Comparison of ENCODE assay signal across 9 cellular contexts in the genomic region with DNA sequence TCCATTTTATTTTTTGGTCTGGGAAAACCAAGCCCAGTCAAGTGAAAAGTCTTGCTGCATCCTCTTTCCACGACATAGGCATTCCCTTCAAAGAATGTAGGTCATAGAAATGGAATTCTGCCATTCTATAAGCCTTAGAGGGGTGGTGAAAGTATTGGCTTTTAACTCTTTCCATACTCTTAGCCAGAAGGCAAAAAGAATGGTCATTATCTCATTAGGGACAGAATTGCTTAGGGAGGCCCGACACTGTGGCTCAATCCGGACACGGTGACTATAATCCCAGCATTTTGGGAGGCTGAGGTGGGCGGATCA. TPM values are rescaled to one million over a fixed set of nuclear protein-coding genes. Genes with fewer than 3 reads are reported as not detected.
DNase-seq lines count a peak whose midpoint lies in the region; ATAC-seq, FAIRE-seq and TF ChIP-seq lines count a peak whose summit lies in the region.
"Had no signal": no experiment of that assay in that cellular context is flagged by ENCODE, and none has a peak within 500 bp of the region (broad histone marks: within the 10 kb centered on the region; RNA-seq: fewer than 3 reads in every experiment).

No MANE protein-coding gene starts in this region.

- no peaks in the 10 kb centered on the region for H3K27me3 ChIP-seq in heart right ventricle
- no peaks in the 10 kb centered on the region for H3K27me3 ChIP-seq in K562 (ENCODE audit: control insufficient read depth in 2 of 2, insufficient read depth in 2 of 2, low read length in 2 of 2)
- no peaks in the 10 kb centered on the region for H3K27me3 ChIP-seq in vagina

- no peaks in the 10 kb centered on the region for H3K36me3 ChIP-seq in heart right ventricle
- no peaks in the 10 kb centered on the region for H3K36me3 ChIP-seq in K562 (ENCODE audit: control insufficient read depth, insufficient read depth, low read length)
- no peaks in the 10 kb centered on the region for H3K36me3 ChIP-seq in vagina

- POLR2A ChIA-PET in K562 (lab: Yijun Ruan, JAX) = interaction anchor here (0.8 to 8.0 kb wide), 7 partner anchors 9 to 304 kb away, joined by 3 to 66 read pairs (median 10); partner anchors contain the start of genes CASC3, MSL1, NR1D1 and TOP2A

- H3K9me1 ChIP-seq in K562 (ENCODE audit: control insufficient read depth, insufficient read depth, low read length) = no peaks in the 10 kb centered on the region

- H3K79me2 ChIP-seq in K562 (ENCODE audit: control insufficient read depth, insufficient read depth, low read length) = no peaks in the 10 kb centered on the region

- peak overlapping the region; percentile 62 for H3K4me3 Mint-ChIP-seq in mesothelial cell of epicardium

- H3K4me3 ChIP-seq in heart right ventricle (peak overlapping the region in 7 of 10 donors; percentile 43 to 59 (median 55)), K562 (no peak overlapping the region), vagina (peak overlapping the region; percentile 14 to 42)

- H3K4me2 ChIP-seq in K562 (ENCODE audit: insufficient read depth, low read length) = peak overlapping the region; percentile 84

- no peak for TF ChIP-seq CTCF in heart right ventricle (IDR thresholded peaks at IDR 0.05)
- no peak for TF ChIP-seq CTCF in K562 (IDR thresholded peaks at IDR 0.05 in 2 of 3, conservative IDR thresholded peaks at IDR 0.05 in 1 of 3; ENCODE audit: insufficient read depth in 2 of 3, low read depth in 1 of 3, low read length in 3 of 3)
- no peak for TF ChIP-seq CTCF in mesothelial cell of epicardium (IDR thresholded peaks at IDR 0.05; ENCODE audit: unreplicated experiment)
- TF ChIP-seq CTCF in vagina (IDR thresholded peaks at IDR 0.05) = no peak
- TF ChIP-seq CTCF in omental fat pad (IDR thresholded peaks at IDR 0.05) = no peak

- in situ Hi-C loops in K562 (cut with MboI) = loop anchor here (5.0 kb wide), 1 partner anchor 178 kb away; no protein-coding TSS in a partner anchor

- H3K4me1 ChIP-seq in heart right ventricle (peaks cover 36 to 56% (median 52%) of the 10 kb centered on the region in 9 donors), K562 (replicated peaks in 1 of 2; ENCODE audit: control insufficient read depth in 2 of 2, insufficient read depth in 2 of 2, low read length in 2 of 2) (peaks cover 43 to 64% of the 10 kb centered on the region in 2 experiments), vagina (peaks cover 60% of the 10 kb centered on the region)

- peaks cover 62% of the 10 kb centered on the region for H3K4me1 Mint-ChIP-seq in mesothelial cell of epicardium

- CTCF ChIA-PET in K562 (lab: Yijun Ruan, JAX; ENCODE audit: low intra/inter-chr PET ratio) = interaction anchor here (1.1 to 2.0 kb wide), 4 partner anchors 48 to 419 kb away, joined by 3 to 15 read pairs (median 8); no protein-coding TSS in a partner anchor

- intact Hi-C loops in heart right ventricle (cut with DNase I) = loop anchor here (1.0 to 10.0 kb wide), 13 partner anchors 27 to 231 kb away; partner anchors contain the start of genes THRA (in 7 of the 10) and CASC3 (in 1 of the 10)
- intact Hi-C loops in Right ventricle myocardium inferior (cut with DNase I) = loop anchor here (2.0 kb wide), 3 partner anchors 45 to 75 kb away; no protein-coding TSS in a partner anchor
- intact Hi-C loops in K562 (cut with micrococcal nuclease) = loop anchor here (1.0 to 5.0 kb wide), 4 partner anchors 54 to 243 kb away; partner anchors contain the start of gene CDC6
- intact Hi-C loops in vagina (cut with DNase I) = loop anchor here (2.0 to 5.0 kb wide), 2 partner anchors 55 to 97 kb away; partner anchors contain the start of gene CSF3

- H3K27me3 Mint-ChIP-seq in mesothelial cell of epicardium (ENCODE audit: low read depth) = no peaks in the 10 kb centered on the region

- no TSS peak for BruUV-seq in K562 (replicated peaks; lab: Mats Ljungman, UMichigan)

- 53 to 61% methylated on average over 5 of the region's 5 CpGs for WGBS in heart right ventricle, 2 donors
- WGBS in K562 (ENCODE audit: insufficient coverage, low coverage, missing lambda C conversion rate) = 37% methylated on average over 5 of the region's 5 CpGs

- TF ChIP-seq POLR2A in K562 (conservative IDR thresholded peaks at IDR 0.05) (no peak), vagina (IDR thresholded peaks at IDR 0.05) (no peak), GM18505 (IDR thresholded peaks at IDR 0.05; ENCODE audit: borderline replicate concordance, extremely low read depth, insufficient read depth, insufficient read length) (no peak)

- H3K9me3 Mint-ChIP-seq in mesothelial cell of epicardium = no peaks in the 10 kb centered on the region

- H3K9me3 ChIP-seq in heart right ventricle = no peaks in the 10 kb centered on the region
- no peaks in the 10 kb centered on the region for H3K9me3 ChIP-seq in K562 (replicated peaks; ENCODE audit: control insufficient read depth, insufficient read depth, low read depth, low read length)
- no peaks in the 10 kb centered on the region for H3K9me3 ChIP-seq in vagina

- H3K27ac ChIP-seq in heart right ventricle = peak overlapping the region; percentile 71 to 99 (median 93)
- peak overlapping the region; percentile 90 for H3K27ac ChIP-seq in K562 (ENCODE audit: extremely low read depth, low read depth, low read length)
- H3K27ac ChIP-seq in vagina = peak overlapping the region; percentile 98

- peak overlapping the region; percentile 94 for H3K27ac Mint-ChIP-seq in mesothelial cell of epicardium

- H4K20me1 ChIP-seq in K562 (replicated peaks; ENCODE audit: control insufficient read depth, insufficient read depth, low read length) = no peaks in the 10 kb centered on the region

- TF ChIP-seq EP300 in K562 (IDR thresholded peaks at IDR 0.05; ENCODE audit: low read length) = no peak

- DNase-seq in heart right ventricle (no peak), Right ventricle myocardium inferior (ENCODE audit: missing footprints) (no peak), K562 (ENCODE audit: extremely low read depth in 1 of 4, low spot score in 3 of 4) (no peak), mesothelial cell of epicardium (ENCODE audit: low spot score in 2 of 2, unreplicated experiment in 2 of 2) (no peak), vagina (ENCODE audit: extremely low spot score in 2 of 2) (no peak), omental fat pad (ENCODE audit: low spot score) (no peak)
- DNase-seq: stimulated activated CD4-positive, alpha-beta T cell treated with anti-CD3 and anti-CD28 coated beads, Interleukin-12 subunit alpha, Interleukin-12 subunit beta, amount 100 ng/mL, for 4 hours had no signal

- no peak for FAIRE-seq in K562 (lab: Jason Lieb, UNC)

- TF ChIP-seq RAD21 in K562 (CRISPR knock-in tag; conservative IDR thresholded peaks at IDR 0.05 in 1 of 2, IDR thresholded peaks at IDR 0.05 in 1 of 2) = no peak

- no peaks in the 10 kb centered on the region for H3K36me3 Mint-ChIP-seq in mesothelial cell of epicardium

- H3K9ac ChIP-seq in K562 (ENCODE audit: insufficient read depth in 1 of 2, low read depth in 2 of 2, low read length in 2 of 2) = peak overlapping the region; percentile 31 to 85; a peak in 2 of 4 replicates

- ATAC-seq in heart right ventricle (no peak), Right ventricle myocardium inferior (no peak), K562 (no peak), GM18505 (IDR thresholded peaks at IDR 0.05; ENCODE audit: unreplicated experiment) (no peak), omental fat pad (ENCODE audit: low FRiP score) (no peak), HG03520 (IDR thresholded peaks at IDR 0.05; ENCODE audit: unreplicated experiment) (no peak)

- H2AFZ ChIP-seq in K562 (ENCODE audit: low read depth, low read length) = peak overlapping the region; percentile 90

RNA-seq across cellular contexts. Expression of gene MSL1, which starts 7.9 kb away (rescaled TPM):
- total RNA-seq in heart right ventricle (10 to 100 TPM; 26.3 to 57.4 (median 37.7) TPM), Right ventricle myocardium inferior (51.4 TPM), K562 (2014; rRNA removed) (51.7 and 52.4 TPM in 2 replicates), K562 (2014; rRNA removed; fragmentation: Illumina TruSeq; extraction: Trizol) (61.9 and 64.9 TPM in 2 replicates), K562 (2015; rRNA removed; fragmentation: Illumina TruSeq; extraction: Trizol) (77.8 and 91.8 TPM in 2 replicates), K562 (2021) (48.6 and 61.8 TPM in 2 replicates), mesothelial cell of epicardium (132 to 139 TPM (median 135 TPM) in 3 replicates), vagina (62.4 TPM), omental fat pad (100 to 1,000 TPM in 1 of 4 donors, 10 to 100 TPM in 3; 50.2 to 139 (median 61.9) TPM)
- polyA plus RNA-seq in heart right ventricle (10 to 100 TPM; 45.5 to 65.0 TPM), K562 (2011; rRNA removed) (48.0 and 66.7 TPM in 2 replicates), K562 (2014; fragmentation: Illumina TruSeq; extraction: Trizol) (99.3 and 120 TPM in 2 replicates), K562 (2014; fragmentation: Nextera tagmentation; extraction: Ambion mirVana) (10 to 100 TPM; 13.8 to 13.9 TPM), K562 (2014; rRNA removed) (62.8 and 74.1 TPM in 2 replicates)
- 152 and 243 TPM in 2 replicates for total RNA-seq in K562 (2011; cell fraction: chromatin; rRNA removed; ENCODE audit: low replicate concordance)
- 80.5 and 93.3 TPM in 2 replicates for total RNA-seq in K562 (2011; cell fraction: nucleolus; rRNA removed)
- 126 and 148 TPM in 2 replicates for total RNA-seq in K562 (2011; cell fraction: nucleoplasm; rRNA removed)
- 15.6 and 17.6 TPM in 2 replicates for polyA plus RNA-seq in K562 (2011; cell fraction: cytosol; rRNA removed)
- 122 and 128 TPM in 2 replicates for polyA plus RNA-seq in K562 (2011; cell fraction: nucleus; rRNA removed)
- polyA plus RNA-seq in K562 (2012) = 40.1 and 52.3 TPM in 2 replicates
- polyA minus RNA-seq in K562 (2011; rRNA and poly(A)+ RNA removed) = 56.6 and 69.1 TPM in 2 replicates
- polyA minus RNA-seq in K562 (2011; cell fraction: cytosol; rRNA and poly(A)+ RNA removed) = 16.1 and 30.2 TPM in 2 replicates
- 40.7 and 50.6 TPM in 2 replicates for polyA minus RNA-seq in K562 (2011; cell fraction: nucleus; rRNA and poly(A)+ RNA removed)

RNA-seq across cellular contexts. Expression of gene NR1D1, which starts 13.5 kb away (rescaled TPM):
- total RNA-seq in heart right ventricle (10 to 100 TPM in 7 of 10 donors, 1 to 10 TPM in 3; 5.5 to 41.3 (median 29.9) TPM), Right ventricle myocardium inferior (24.9 TPM), K562 (2014; rRNA removed) (0.78 and 1.00 TPM in 2 replicates), K562 (2014; rRNA removed; fragmentation: Illumina TruSeq; extraction: Trizol) (0.32 and 0.47 TPM in 2 replicates), K562 (2015; rRNA removed; fragmentation: Illumina TruSeq; extraction: Trizol) (0.65 and 1.2 TPM in 2 replicates), K562 (2021) (6.6 and 7.7 TPM in 2 replicates), mesothelial cell of epicardium (2.4 to 2.6 TPM (median 2.6 TPM) in 3 replicates), vagina (15.0 TPM), omental fat pad (1 to 10 TPM; 3.1 to 9.3 (median 7.0) TPM)
- polyA plus RNA-seq in heart right ventricle (10 to 100 TPM in 1 of 2 donors, 1 to 10 TPM in 1; 7.1 to 24.4 TPM), K562 (2011; rRNA removed) (0.25 and 0.41 TPM in 2 replicates), K562 (2014; fragmentation: Illumina TruSeq; extraction: Trizol) (4.7 and 6.9 TPM in 2 replicates), K562 (2014; fragmentation: Nextera tagmentation; extraction: Ambion mirVana) (under 1 TPM; 0.27 TPM), K562 (2014; rRNA removed) (1.4 and 2.0 TPM in 2 replicates)
- 2.3 and 7.8 TPM in 2 replicates for total RNA-seq in K562 (2011; cell fraction: chromatin; rRNA removed; ENCODE audit: low replicate concordance)
- 3.6 and 4.0 TPM in 2 replicates for total RNA-seq in K562 (2011; cell fraction: nucleolus; rRNA removed)
- 3.1 and 3.2 TPM in 2 replicates for total RNA-seq in K562 (2011; cell fraction: nucleoplasm; rRNA removed)
- 0.21 and 0.89 TPM in 2 replicates for polyA plus RNA-seq in K562 (2011; cell fraction: cytosol; rRNA removed)
- 1.3 and 5.0 TPM in 2 replicates for polyA plus RNA-seq in K562 (2011; cell fraction: nucleus; rRNA removed)
- 5.3 and 5.4 TPM in 2 replicates for polyA plus RNA-seq in K562 (2012)
- 0.42 and 0.63 TPM in 2 replicates for polyA minus RNA-seq in K562 (2011; rRNA and poly(A)+ RNA removed)
- 0.46 and 3.3 TPM in 2 replicates for polyA minus RNA-seq in K562 (2011; cell fraction: cytosol; rRNA and poly(A)+ RNA removed)
- polyA minus RNA-seq in K562 (2011; cell fraction: nucleus; rRNA and poly(A)+ RNA removed) = 2.2 and 2.6 TPM in 2 replicates

RNA-seq across cellular contexts. Expression of gene CASC3, which starts 26.4 kb away (rescaled TPM):
- 10 to 100 TPM; 39.9 to 56.8 (median 43.7) TPM for total RNA-seq in heart right ventricle
- polyA plus RNA-seq in heart right ventricle = 10 to 100 TPM; 21.3 to 41.0 TPM
- 49.1 TPM for total RNA-seq in Right ventricle myocardium inferior
- 240 and 242 TPM in 2 replicates for total RNA-seq in K562 (2011; cell fraction: chromatin; rRNA removed; ENCODE audit: low replicate concordance)
- total RNA-seq in K562 (2011; cell fraction: nucleolus; rRNA removed) = 98.2 and 103 TPM in 2 replicates
- total RNA-seq in K562 (2011; cell fraction: nucleoplasm; rRNA removed) = 184 and 228 TPM in 2 replicates
- total RNA-seq in K562 (2014; rRNA removed) = 21.5 and 30.8 TPM in 2 replicates
- 38.2 and 38.7 TPM in 2 replicates for total RNA-seq in K562 (2014; rRNA removed; fragmentation: Illumina TruSeq; extraction: Trizol)
- 34.4 and 36.5 TPM in 2 replicates for total RNA-seq in K562 (2015; rRNA removed; fragmentation: Illumina TruSeq; extraction: Trizol)
- total RNA-seq in K562 (2021) = 57.5 and 61.1 TPM in 2 replicates
- 43.3 and 51.8 TPM in 2 replicates for polyA plus RNA-seq in K562 (2011; rRNA removed)
- polyA plus RNA-seq in K562 (2011; cell fraction: cytosol; rRNA removed) = 29.1 and 32.3 TPM in 2 replicates
- 191 and 220 TPM in 2 replicates for polyA plus RNA-seq in K562 (2011; cell fraction: nucleus; rRNA removed)
- polyA plus RNA-seq in K562 (2012) = 48.8 and 57.5 TPM in 2 replicates
- polyA plus RNA-seq in K562 (2014; fragmentation: Illumina TruSeq; extraction: Trizol) = 56.5 and 65.1 TPM in 2 replicates
- polyA plus RNA-seq in K562 (2014; fragmentation: Nextera tagmentation; extraction: Ambion mirVana) = 10 to 100 TPM; 12.5 to 16.9 TPM
- polyA plus RNA-seq in K562 (2014; rRNA removed) = 35.2 and 38.9 TPM in 2 replicates
- polyA minus RNA-seq in K562 (2011; rRNA and poly(A)+ RNA removed) = 30.6 and 33.1 TPM in 2 replicates
- 13.3 and 20.1 TPM in 2 replicates for polyA minus RNA-seq in K562 (2011; cell fraction: cytosol; rRNA and poly(A)+ RNA removed)
- 26.1 and 31.4 TPM in 2 replicates for polyA minus RNA-seq in K562 (2011; cell fraction: nucleus; rRNA and poly(A)+ RNA removed)
- 103 to 107 TPM (median 107 TPM) in 3 replicates for total RNA-seq in mesothelial cell of epicardium
- 40.0 TPM for total RNA-seq in vagina
- total RNA-seq in omental fat pad = 10 to 100 TPM; 36.6 to 77.6 (median 51.1) TPM

RNA-seq across cellular contexts. Expression of gene THRA, which starts 51.2 kb away (rescaled TPM):
- 100 to 1,000 TPM in 1 of 10 donors, 10 to 100 TPM in 9; 59.8 to 102 (median 69.7) TPM for total RNA-seq in heart right ventricle
- 10 to 100 TPM; 29.8 to 44.2 TPM for polyA plus RNA-seq in heart right ventricle
- 88.3 TPM for total RNA-seq in Right ventricle myocardium inferior
- total RNA-seq in K562 (2011; cell fraction: chromatin; rRNA removed; ENCODE audit: low replicate concordance) = 10.8 and 15.6 TPM in 2 replicates
- total RNA-seq in K562 (2011; cell fraction: nucleolus; rRNA removed) = 7.5 and 8.0 TPM in 2 replicates
- total RNA-seq in K562 (2011; cell fraction: nucleoplasm; rRNA removed) = 10.3 and 15.7 TPM in 2 replicates
- total RNA-seq in K562 (2014; rRNA removed) = 13.8 and 18.9 TPM in 2 replicates
- total RNA-seq in K562 (2014; rRNA removed; fragmentation: Illumina TruSeq; extraction: Trizol) = 7.5 and 9.1 TPM in 2 replicates
- 12.2 and 13.2 TPM in 2 replicates for total RNA-seq in K562 (2015; rRNA removed; fragmentation: Illumina TruSeq; extraction: Trizol)
- total RNA-seq in K562 (2021) = 22.7 and 23.4 TPM in 2 replicates
- polyA plus RNA-seq in K562 (2011; rRNA removed) = 8.3 and 9.3 TPM in 2 replicates
- polyA plus RNA-seq in K562 (2011; cell fraction: cytosol; rRNA removed) = 7.8 and 12.5 TPM in 2 replicates
- polyA plus RNA-seq in K562 (2011; cell fraction: nucleus; rRNA removed) = 7.3 and 15.8 TPM in 2 replicates
- polyA plus RNA-seq in K562 (2012) = 20.0 TPM in 2 replicates
- polyA plus RNA-seq in K562 (2014; fragmentation: Illumina TruSeq; extraction: Trizol) = 19.7 and 21.6 TPM in 2 replicates
- under 1 TPM; 0.34 to 0.50 TPM for polyA plus RNA-seq in K562 (2014; fragmentation: Nextera tagmentation; extraction: Ambion mirVana)
- 12.7 and 13.8 TPM in 2 replicates for polyA plus RNA-seq in K562 (2014; rRNA removed)
- polyA minus RNA-seq in K562 (2011; rRNA and poly(A)+ RNA removed) = 5.8 and 9.7 TPM in 2 replicates
- 6.3 and 7.9 TPM in 2 replicates for polyA minus RNA-seq in K562 (2011; cell fraction: cytosol; rRNA and poly(A)+ RNA removed)
- 2.3 and 2.6 TPM in 2 replicates for polyA minus RNA-seq in K562 (2011; cell fraction: nucleus; rRNA and poly(A)+ RNA removed)
- 42.4 to 44.3 TPM (median 43.6 TPM) in 3 replicates for total RNA-seq in mesothelial cell of epicardium
- 40.3 TPM for total RNA-seq in vagina
- 10 to 100 TPM; 35.7 to 87.2 (median 55.2) TPM for total RNA-seq in omental fat pad

RNA-seq across cellular contexts. Expression of gene MED24, which starts 59.7 kb away (rescaled TPM):
- total RNA-seq in heart right ventricle (10 to 100 TPM; 46.7 to 63.2 (median 58.4) TPM), Right ventricle myocardium inferior (53.9 TPM), K562 (2014; rRNA removed) (40.0 and 50.2 TPM in 2 replicates), K562 (2014; rRNA removed; fragmentation: Illumina TruSeq; extraction: Trizol) (40.3 and 48.9 TPM in 2 replicates), K562 (2015; rRNA removed; fragmentation: Illumina TruSeq; extraction: Trizol) (48.2 and 53.5 TPM in 2 replicates), K562 (2021) (102 and 108 TPM in 2 replicates), mesothelial cell of epicardium (125 to 131 TPM (median 130 TPM) in 3 replicates), vagina (106 TPM), omental fat pad (10 to 100 TPM; 40.0 to 53.6 (median 49.2) TPM)
- polyA plus RNA-seq in heart right ventricle (10 to 100 TPM; 47.2 to 75.6 TPM), K562 (2011; rRNA removed) (76.3 and 110 TPM in 2 replicates), K562 (2014; fragmentation: Illumina TruSeq; extraction: Trizol) (117 and 129 TPM in 2 replicates), K562 (2014; fragmentation: Nextera tagmentation; extraction: Ambion mirVana) (1 to 10 TPM; 5.9 to 8.3 TPM), K562 (2014; rRNA removed) (73.3 and 74.8 TPM in 2 replicates)
- total RNA-seq in K562 (2011; cell fraction: chromatin; rRNA removed; ENCODE audit: low replicate concordance) = 361 and 745 TPM in 2 replicates
- total RNA-seq in K562 (2011; cell fraction: nucleolus; rRNA removed) = 434 and 442 TPM in 2 replicates
- 293 and 327 TPM in 2 replicates for total RNA-seq in K562 (2011; cell fraction: nucleoplasm; rRNA removed)
- polyA plus RNA-seq in K562 (2011; cell fraction: cytosol; rRNA removed) = 70.1 and 113 TPM in 2 replicates
- 331 and 574 TPM in 2 replicates for polyA plus RNA-seq in K562 (2011; cell fraction: nucleus; rRNA removed)
- 97.7 and 114 TPM in 2 replicates for polyA plus RNA-seq in K562 (2012)
- 79.0 and 96.5 TPM in 2 replicates for polyA minus RNA-seq in K562 (2011; rRNA and poly(A)+ RNA removed)
- 80.5 and 119 TPM in 2 replicates for polyA minus RNA-seq in K562 (2011; cell fraction: cytosol; rRNA and poly(A)+ RNA removed)
- 146 and 149 TPM in 2 replicates for polyA minus RNA-seq in K562 (2011; cell fraction: nucleus; rRNA and poly(A)+ RNA removed)
